Comparison of ENCODE assay signal across 10 cellular contexts in the genomic region with DNA sequence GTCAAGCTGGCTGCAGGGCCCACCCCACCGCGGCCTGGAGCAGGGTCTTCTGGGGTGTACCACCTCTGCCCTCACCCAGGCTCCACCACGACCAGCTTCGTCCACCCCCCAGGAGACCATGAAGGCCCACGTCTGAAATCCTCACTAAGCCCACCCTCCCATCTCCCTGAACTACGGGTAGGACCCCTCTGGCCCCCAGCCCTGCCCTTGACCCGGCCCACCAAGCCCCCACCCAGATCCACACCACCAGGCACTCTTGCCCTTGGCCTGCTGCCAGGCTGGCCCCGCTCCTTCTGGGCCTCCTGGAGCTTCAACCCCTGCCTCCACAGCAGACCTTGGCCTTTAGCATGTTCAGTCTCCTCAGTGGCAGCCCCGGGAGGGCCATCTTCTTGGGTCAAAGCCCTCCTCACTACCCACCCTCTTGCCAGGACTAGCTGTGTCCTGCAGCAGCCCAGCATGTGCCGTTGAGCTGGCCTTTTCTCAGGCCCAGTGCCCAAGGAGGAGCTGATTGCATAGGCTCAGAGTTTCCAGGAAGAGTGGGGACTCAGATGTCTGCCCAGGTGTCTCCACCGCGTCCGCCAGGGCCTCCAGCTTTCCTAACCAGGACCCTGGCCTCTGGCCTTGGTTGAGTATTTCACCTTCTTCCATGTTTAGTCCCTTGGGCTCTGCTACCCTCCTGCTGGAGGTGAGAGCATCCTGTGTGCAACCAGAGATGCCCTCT. TPM values are rescaled to one million over a fixed set of nuclear protein-coding genes. Genes with fewer than 3 reads are reported as not detected.
DNase-seq lines count a peak whose midpoint lies in the region; ATAC-seq and TF ChIP-seq lines count a peak whose summit lies in the region.
"Had no signal": no experiment of that assay in that cellular context is flagged by ENCODE, and none has a peak within 500 bp of the region (broad histone marks: within the 10 kb centered on the region; RNA-seq: fewer than 3 reads in every experiment).

No MANE protein-coding gene starts in this region.

- H4K5ac ChIP-seq in H9 (ENCODE audit: insufficient read length, low read depth, low read length): no peak overlapping the region

- no peaks in the 10 kb centered on the region for H3K79me1 ChIP-seq in H9 (ENCODE audit: insufficient read depth, low read depth, low read length, poor library complexity, severe bottlenecking)

- H3K27me3 Mint-ChIP-seq in H9 (ENCODE audit: low read depth): peaks cover 73% of the 10 kb centered on the region
- peaks cover 7% of the 10 kb centered on the region for H3K27me3 Mint-ChIP-seq in brain
- H3K27me3 Mint-ChIP-seq in natural killer cell (ENCODE audit: low read depth in 2 of 2): peaks cover 4 to 20% of the 10 kb centered on the region in 2 donors

- no peaks in the 10 kb centered on the region for H4K20me1 ChIP-seq in H9 (ENCODE audit: control insufficient read depth, insufficient read depth, insufficient read length)

- H3K4me3 Mint-ChIP-seq in H9 (peak overlapping the region in 1 of 2 experiments; percentile 81; a peak in 2 of 5 replicates), brain (peak overlapping the region; percentile 89 to 93 (median 89)), natural killer cell (peak overlapping the region; percentile 71)

- no peak overlapping the region for H2BK120ac ChIP-seq in H9 (ENCODE audit: low read depth, low read length, poor library complexity, severe bottlenecking)

- no peak overlapping the region for H3K18ac ChIP-seq in H9 (ENCODE audit: insufficient read length, low read depth, low read length)

- no peak overlapping the region for H2BK20ac ChIP-seq in H9 (ENCODE audit: low read depth, low read length, poor library complexity, severe bottlenecking)

- no peaks in the 10 kb centered on the region for H3K79me2 ChIP-seq in H9 (ENCODE audit: insufficient read depth, low read length)

- DNase-seq in Ammon's horn (ENCODE audit: low spot score): peak; percentile 2
- peak; percentile 24 for DNase-seq in H9
- peak; percentile 15 for DNase-seq in natural killer cell
- DNase-seq in foreskin keratinocyte: no peak
- no peak for DNase-seq in AG20443 (ENCODE audit: low spot score)
- DNase-seq in AML-193 (lab: John Stamatoyannopoulos, UW): no peak
- DNase-seq: DMS53; NK-92 treated with Interleukin-12 subunit alpha and Interleukin-12 subunit beta, amount 100 ng/mL, for 24 hours had no signal

- no peak overlapping the region for H3K14ac ChIP-seq in H9 (ENCODE audit: insufficient read depth, low read length)

- H2AFZ ChIP-seq in H9 (ENCODE audit: low read length): no peak overlapping the region

- ATAC-seq in natural killer cell (no peak), GM18498 (IDR thresholded peaks at IDR 0.05; ENCODE audit: unreplicated experiment) (no peak), foreskin keratinocyte (no peak)

- H4K91ac ChIP-seq in H9 (ENCODE audit: insufficient read length, low read depth, low read length): no peak overlapping the region

- no peak overlapping the region for H3K4ac ChIP-seq in H9 (ENCODE audit: low read depth, low read length)

- no peak overlapping the region for H2BK12ac ChIP-seq in H9 (ENCODE audit: insufficient read length, low read depth, low read length)

- peaks cover 6% of the 10 kb centered on the region for H3K23me2 ChIP-seq in H9 (ENCODE audit: insufficient read length, low read depth, low read length, poor library complexity, severe bottlenecking)

- H3K56ac ChIP-seq in H9 (ENCODE audit: insufficient read length, low read depth, low read length): no peak overlapping the region

- H3K9me3 Mint-ChIP-seq in H9 (peaks cover 0 to 3% of the 10 kb centered on the region in 2 experiments; a peak in 2 of 5 replicates), brain (peaks cover 0 to 7% (median 0%) of the 10 kb centered on the region in 5 experiments), natural killer cell (no peaks in the 10 kb centered on the region)

- H3K27me3 ChIP-seq in H9 (ENCODE audit: insufficient read depth, low read length) (peaks cover 19% of the 10 kb centered on the region; the same call in 1 of the 2 replicates), foreskin keratinocyte (peaks cover 45% of the 10 kb centered on the region)

- no peak overlapping the region for H3K27ac ChIP-seq in H9 (ENCODE audit: insufficient read length, low read depth, low read length)
- no peak overlapping the region for H3K27ac ChIP-seq in foreskin keratinocyte

- no peaks in the 10 kb centered on the region for H3K9me3 ChIP-seq in H9 (ENCODE audit: control insufficient read depth, low read depth, low read length)

- no peak overlapping the region for H2AK5ac ChIP-seq in H9 (ENCODE audit: insufficient read length, low read length)

- no peak overlapping the region for H3K9ac ChIP-seq in H9 (ENCODE audit: extremely low read depth, insufficient read length, low read length)

- no CpG with 5 or more reads among the region's 13 CpGs for WGBS in H9 (ENCODE audit: extremely low coverage, insufficient read length, low lambda C conversion rate)

- H3K23ac ChIP-seq in H9 (ENCODE audit: insufficient read length, low read depth, low read length): no peak overlapping the region

- H3K36me3 Mint-ChIP-seq in H9 (ENCODE audit: insufficient read depth in 1 of 3, low read depth in 3 of 3) (peaks cover 2 to 8% (median 3%) of the 10 kb centered on the region in 3 experiments; a peak in 3 of 7 replicates), brain (no peaks in the 10 kb centered on the region), natural killer cell (no peaks in the 10 kb centered on the region)

- TF ChIP-seq CTCF in H9 (conservative IDR thresholded peaks at IDR 0.05) (no peak), brain (conservative IDR thresholded peaks at IDR 0.05) (no peak), natural killer cell (IDR thresholded peaks at IDR 0.05) (no peak), foreskin keratinocyte (conservative IDR thresholded peaks at IDR 0.05) (no peak)

- no peak overlapping the region for H4K8ac ChIP-seq in H9 (replicated peaks; ENCODE audit: insufficient read length, low read depth, low read length)

- no peak overlapping the region for H2BK5ac ChIP-seq in H9 (ENCODE audit: insufficient read length, low read length)

- no peak overlapping the region for H3K27ac Mint-ChIP-seq in H9
- peak overlapping the region in 3 of 5 experiments; percentile 63 to 96 (median 74) for H3K27ac Mint-ChIP-seq in brain
- H3K27ac Mint-ChIP-seq in natural killer cell: no peak overlapping the region

- peak overlapping the region; percentile 66 for H3K4me2 ChIP-seq in H9 (ENCODE audit: insufficient read depth, insufficient read length, low read length)

- intact Hi-C loops in natural killer cell (cut with micrococcal nuclease): no loop called here

- no peak overlapping the region for H3T11ph ChIP-seq in H9 (ENCODE audit: low read length)

- no peaks in the 10 kb centered on the region for H3K4me1 ChIP-seq in H9 (ENCODE audit: insufficient read depth, low read length)
- H3K4me1 ChIP-seq in foreskin keratinocyte: no peaks in the 10 kb centered on the region

- H3K4me1 Mint-ChIP-seq in H9: peaks cover 6 to 11% of the 10 kb centered on the region in 2 experiments
- peaks cover 31% of the 10 kb centered on the region for H3K4me1 Mint-ChIP-seq in brain
- peaks cover 6 to 12% of the 10 kb centered on the region in 2 donors for H3K4me1 Mint-ChIP-seq in natural killer cell

- H2BK15ac ChIP-seq in H9 (ENCODE audit: low read depth, low read length): no peak overlapping the region

RNA-seq across cellular contexts. Expression of a gene that starts 17.8 kb away (rescaled TPM):
- total RNA-seq in H9 (2021) (13.5 and 15.7 TPM in 2 replicates), natural killer cell (not detected), foreskin keratinocyte (not detected in 2 replicates)
- polyA plus RNA-seq in brain (ENCODE audit: insufficient read depth, low read depth, low replicate concordance) (2.4 TPM), foreskin keratinocyte (0.16 TPM in 1 of 2 replicates, not detected in the other)

RNA-seq across cellular contexts. Expression of a gene that starts 53.1 kb away (rescaled TPM):
- total RNA-seq in H9 (2021): 130 and 138 TPM in 2 replicates
- 85.8 TPM for polyA plus RNA-seq in brain (ENCODE audit: insufficient read depth, low read depth, low replicate concordance)
- total RNA-seq in natural killer cell: 10 to 100 TPM; 61.4 to 66.0 (median 61.8) TPM
- total RNA-seq in foreskin keratinocyte: 60.1 and 112 TPM in 2 replicates
- polyA plus RNA-seq in foreskin keratinocyte: 53.5 and 99.0 TPM in 2 replicates

RNA-seq across cellular contexts. Expression of a gene that starts 54.4 kb away (rescaled TPM):
- total RNA-seq in H9 (2021): 41.4 TPM in 2 replicates
- 5.6 TPM for polyA plus RNA-seq in brain (ENCODE audit: insufficient read depth, low read depth, low replicate concordance)
- total RNA-seq in natural killer cell: 10 to 100 TPM; 17.8 to 33.5 (median 22.4) TPM
- total RNA-seq in foreskin keratinocyte: 16.4 and 16.6 TPM in 2 replicates
- 17.2 and 17.5 TPM in 2 replicates for polyA plus RNA-seq in foreskin keratinocyte

Comparison
In these comparisons a context has a peak if more than half of its experiments do, and no peak if none do; other contexts are left out.
1. DNase-seq: peak in Ammon's horn (single experiment), H9 (single experiment) and natural killer cell (single experiment); none in foreskin keratinocyte (0 of 2), AG20443 (single experiment) and AML-193 (0 of 2).
2. H3K27ac Mint-ChIP-seq: peak in brain (3 of 5); none in H9 (0 of 3) and natural killer cell (0 of 2).
3. RNA of a gene that starts 17.8 kb away (total RNA-seq): 13.5 to 15.7 TPM in H9; not detected in foreskin keratinocyte and not detected in natural killer cell; every median in the first group is over 10 times any median in the second.